ENCODE assay signal across 7 cellular contexts in genomic region chr3:52153389-52154096, GRCh38. TPM values are rescaled to one million over a fixed set of nuclear protein-coding genes. Genes with fewer than 3 reads are reported as not detected.
DNase-seq lines count a peak whose midpoint lies in the region; FAIRE-seq and TF ChIP-seq lines count a peak whose summit lies in the region.

No MANE protein-coding gene starts in this region.

- no peaks in the 10 kb centered on the region for H3K36me3 Mint-ChIP-seq in activated T-helper 1 cell treated with anti-CD3 and anti-CD28 coated beads, Interleukin-12 subunit alpha, Interleukin-12 subunit beta, Interleukin-2, Interleukin-4 antibody, amounts not matched to agents 30 ng/mL and 10 ng/mL and 1 ng/mL, durations not matched to agents 14 hours and 24 hours and 36 hours (ENCODE audit: low read depth)

- H2AFZ ChIP-seq in hepatocyte = peak overlapping the region; percentile 79

- H3K79me2 ChIP-seq in hepatocyte = peaks cover 8% of the 10 kb centered on the region

- TF ChIP-seq CTCF in hepatocyte (IDR thresholded peaks at IDR 0.05; ENCODE audit: poor library complexity) (no peak), D721Med (IDR thresholded peaks at IDR 0.05; ENCODE audit: insufficient read depth, missing control alignments) (no peak)

- no peak for FAIRE-seq in small intestine (lab: Jason Lieb, UNC)
- no peak for FAIRE-seq in D721Med (lab: Jason Lieb, UNC)

- H3K4me3 Mint-ChIP-seq in activated T-helper 1 cell treated with anti-CD3 and anti-CD28 coated beads, Interleukin-12 subunit alpha, Interleukin-12 subunit beta, Interleukin-2, Interleukin-4 antibody, amounts not matched to agents 30 ng/mL and 10 ng/mL and 1 ng/mL, durations not matched to agents 14 hours and 24 hours and 36 hours = peak overlapping the region; percentile 91

- no peaks in the 10 kb centered on the region for H3K36me3 ChIP-seq in hepatocyte (replicated peaks; ENCODE audit: insufficient read depth, low read depth)
- no peaks in the 10 kb centered on the region for H3K36me3 ChIP-seq in small intestine (ENCODE audit: control insufficient read depth in 2 of 2, insufficient read depth in 2 of 2, low read length in 2 of 2)

- no peaks in the 10 kb centered on the region for H3K4me1 ChIP-seq in hepatocyte (ENCODE audit: insufficient read depth)
- H3K4me1 ChIP-seq in small intestine (ENCODE audit: control insufficient read depth in 2 of 2, insufficient read depth in 1 of 2, low read depth in 1 of 2, low read length in 1 of 2) = no peaks in the 10 kb centered on the region

- H4K20me1 ChIP-seq in hepatocyte (ENCODE audit: insufficient read depth, poor library complexity, severe bottlenecking) = no peaks in the 10 kb centered on the region

- H3K27ac ChIP-seq in hepatocyte (peak overlapping the region; percentile 29), small intestine (ENCODE audit: low read depth in 1 of 2, low read length in 1 of 2) (peak overlapping the region in 1 of 2 donors; percentile 95)

- peak overlapping the region; percentile 98 for H3K4me2 ChIP-seq in hepatocyte

- no peaks in the 10 kb centered on the region for H3K27me3 Mint-ChIP-seq in activated T-helper 1 cell treated with anti-CD3 and anti-CD28 coated beads, Interleukin-12 subunit alpha, Interleukin-12 subunit beta, Interleukin-2, Interleukin-4 antibody, amounts not matched to agents 30 ng/mL and 10 ng/mL and 1 ng/mL, durations not matched to agents 14 hours and 24 hours and 36 hours (ENCODE audit: insufficient read depth)

- no peaks in the 10 kb centered on the region for H3K9me3 ChIP-seq in hepatocyte (ENCODE audit: low read depth)
- H3K9me3 ChIP-seq in small intestine (ENCODE audit: control insufficient read depth, low read depth) = no peaks in the 10 kb centered on the region

- peak overlapping the region; percentile 40 for H3K4me3 ChIP-seq in hepatocyte
- peak overlapping the region; percentile 39 to 72 for H3K4me3 ChIP-seq in small intestine (ENCODE audit: low read depth in 1 of 2, low read length in 2 of 2)

- no peaks in the 10 kb centered on the region for H3K9me3 Mint-ChIP-seq in activated T-helper 1 cell treated with anti-CD3 and anti-CD28 coated beads, Interleukin-12 subunit alpha, Interleukin-12 subunit beta, Interleukin-2, Interleukin-4 antibody, amounts not matched to agents 30 ng/mL and 10 ng/mL and 1 ng/mL, durations not matched to agents 14 hours and 24 hours and 36 hours

- no peaks in the 10 kb centered on the region for H3K9me2 ChIP-seq in hepatocyte (replicated peaks; ENCODE audit: insufficient read depth)

- DNase-seq in GM04503 (ENCODE audit: low read depth) (peak; percentile 30), HCEC 1CT (peak; percentile 41), NCI-H2029 treated with DMSO at 0.1 percent for 48 hours (lab: John Stamatoyannopoulos, UW) (peak; percentile 24), hepatocyte (ENCODE audit: low spot score) (peak; percentile 39), small intestine (peak; percentile 64), D721Med (ENCODE audit: insufficient read length, low spot score) (no peak)
- no peak for DNase-seq in activated T-helper 1 cell treated with anti-CD3 and anti-CD28 coated beads, Interleukin-12 subunit alpha, Interleukin-12 subunit beta, Interleukin-2, Interleukin-4 antibody, amounts not matched to agents 30 ng/mL and 10 ng/mL and 1 ng/mL, durations not matched to agents 14 hours and 24 hours and 36 hours (ENCODE audit: low spot score)

- intact Hi-C loops in activated T-helper 1 cell treated with anti-CD3 and anti-CD28 coated beads, Interleukin-12 subunit alpha, Interleukin-12 subunit beta, Interleukin-2, Interleukin-4 antibody, amounts not matched to agents 30 ng/mL and 10 ng/mL and 1 ng/mL, durations not matched to agents 14 hours and 24 hours and 36 hours (cut with micrococcal nuclease) = loop anchor here (1.0 to 2.0 kb wide), 9 partner anchors 9 to 654 kb away; partner anchors contain the start of genes ALAS1, NISCH, PARP3 and RPL29

- H3K27me3 ChIP-seq in hepatocyte = no peaks in the 10 kb centered on the region
- H3K27me3 ChIP-seq in small intestine (ENCODE audit: control insufficient read depth in 2 of 2, insufficient read depth in 2 of 2, low read length in 2 of 2) = no peaks in the 10 kb centered on the region

- H3K27ac Mint-ChIP-seq in activated T-helper 1 cell treated with anti-CD3 and anti-CD28 coated beads, Interleukin-12 subunit alpha, Interleukin-12 subunit beta, Interleukin-2, Interleukin-4 antibody, amounts not matched to agents 30 ng/mL and 10 ng/mL and 1 ng/mL, durations not matched to agents 14 hours and 24 hours and 36 hours = peak overlapping the region; percentile 95

- WGBS in hepatocyte (ENCODE audit: low lambda C conversion rate, missing lambda C conversion rate) = 8% methylated on average over 18 of the region's 18 CpGs
- 5 to 14% (median 10%) methylated on average over 18 of the region's 18 CpGs for WGBS in small intestine, 3 donors

- peaks cover 25% of the 10 kb centered on the region for H3K4me1 Mint-ChIP-seq in activated T-helper 1 cell treated with anti-CD3 and anti-CD28 coated beads, Interleukin-12 subunit alpha, Interleukin-12 subunit beta, Interleukin-2, Interleukin-4 antibody, amounts not matched to agents 30 ng/mL and 10 ng/mL and 1 ng/mL, durations not matched to agents 14 hours and 24 hours and 36 hours (ENCODE audit: low read depth)

RNA-seq across cellular contexts. Expression of gene POC1A, which starts 0.7 kb away (rescaled TPM):
- 20.3 and 24.9 TPM in 2 replicates for total RNA-seq in activated T-helper 1 cell treated with anti-CD3 and anti-CD28 coated beads, Interleukin-12 subunit alpha, Interleukin-12 subunit beta, Interleukin-2, Interleukin-4 antibody, amounts not matched to agents 30 ng/mL and 10 ng/mL and 1 ng/mL, durations not matched to agents 14 hours and 24 hours and 36 hours
- 2.6 TPM in 2 replicates for total RNA-seq in hepatocyte
- polyA plus RNA-seq in hepatocyte (3.7 and 5.7 TPM in 2 replicates), small intestine (10 to 100 TPM in 1 of 3 donors, 1 to 10 TPM in 2; 2.7 to 19.4 (median 4.1) TPM)

RNA-seq across cellular contexts. Expression of gene ALAS1, which starts 44.4 kb away (rescaled TPM):
- 105 and 110 TPM in 2 replicates for total RNA-seq in activated T-helper 1 cell treated with anti-CD3 and anti-CD28 coated beads, Interleukin-12 subunit alpha, Interleukin-12 subunit beta, Interleukin-2, Interleukin-4 antibody, amounts not matched to agents 30 ng/mL and 10 ng/mL and 1 ng/mL, durations not matched to agents 14 hours and 24 hours and 36 hours
- 81.8 and 85.3 TPM in 2 replicates for total RNA-seq in hepatocyte
- 90.1 and 91.2 TPM in 2 replicates for polyA plus RNA-seq in hepatocyte
- polyA plus RNA-seq in small intestine = 10 to 100 TPM; 40.9 to 99.7 (median 85.0) TPM

Comparison
In these comparisons a context has a peak if more than half of its experiments do, and no peak if none do; other contexts are left out.
1. DNase-seq: peak in GM04503 (single experiment), HCEC 1CT (single experiment), NCI-H2029 treated with DMSO at 0.1 percent for 48 hours (single experiment), hepatocyte (single experiment) and small intestine (single experiment); none in activated T-helper 1 cell treated with anti-CD3 and anti-CD28 coated beads, Interleukin-12 subunit alpha, Interleukin-12 subunit beta, Interleukin-2, Interleukin-4 antibody, amounts not matched to agents 30 ng/mL and 10 ng/mL and 1 ng/mL, durations not matched to agents 14 hours and 24 hours and 36 hours (single experiment) and D721Med (single experiment).